Comparison of ENCODE assay signal across 20 cellular contexts in genomic region chr15:62588930-62589655, GRCh38.
A peak's percentile ranks its signal among the peaks of the same experiment; 100 is the strongest.
DNase-seq lines count a peak whose midpoint lies in the region; ATAC-seq, FAIRE-seq and TF ChIP-seq lines count a peak whose summit lies in the region.
"Had no signal": no experiment of that assay in that cellular context is flagged by ENCODE, and none has a peak within 500 bp of the region (broad histone marks: within the 10 kb centered on the region; RNA-seq: fewer than 3 reads in every experiment).

No MANE protein-coding gene starts in this region.

- H3K4me3 ChIP-seq in mucosa of descending colon (no peak overlapping the region), suprapubic skin (no peak overlapping the region)
- H3K4me3 ChIP-seq: left ventricle myocardium inferior, right atrium auricular region had no signal

- no peaks in the 10 kb centered on the region for H3K27me3 ChIP-seq in suprapubic skin
- H3K27me3 ChIP-seq: right atrium auricular region had no signal

- no peak overlapping the region for H3K27ac ChIP-seq in suprapubic skin
- H3K27ac ChIP-seq: left ventricle myocardium inferior, right atrium auricular region had no signal

- H3K4me1 ChIP-seq in mucosa of descending colon (ENCODE audit: low read depth), result peaks cover 19% of the 10 kb centered on the region
- peaks cover 9% of the 10 kb centered on the region for H3K4me1 ChIP-seq in suprapubic skin

- TF ChIP-seq POLR2A in suprapubic skin (IDR thresholded peaks at IDR 0.05), result no peak

- TF ChIP-seq CTCF in mucosa of descending colon (IDR thresholded peaks at IDR 0.05) (no peak), suprapubic skin (IDR thresholded peaks at IDR 0.05) (no peak)

- DNase-seq in AG08395 (ENCODE audit: low spot score) (peak; percentile 32), LHCN-M2 (ENCODE audit: low read depth) (peak; percentile 38), mucosa of descending colon (no peak), G401 (ENCODE audit: low spot score) (no peak), NCI-H187 treated with DMSO at 0.1 percent for 48 hours (lab: John Stamatoyannopoulos, UW) (no peak), suprapubic skin (ENCODE audit: low spot score in 2 of 2) (no peak)
- no peak for DNase-seq in activated CD4-positive, alpha-beta T cell treated with anti-CD3 and anti-CD28 coated beads, Interleukin-2, amount 50 U/mL, for 1 hour
- DNase-seq: activated B cell treated with CpG ODN at 0.5 μM for 24 hours; activated CD8-positive, alpha-beta T cell treated with anti-CD3 and anti-CD28 coated beads, Interleukin-2, amount 10 ng/mL, durations not matched to agents 7 days and 5 days; activated naive CD8-positive, alpha-beta T cell treated with anti-CD3 and anti-CD28 coated beads, Interleukin-2, amount 10 ng/mL, durations not matched to agents 7 days and 5 days; activated T-cell treated with anti-CD3 and anti-CD28 coated beads, Interleukin-2, amount 50 U/mL, for 48 hours; DND-41; HCEC 1CT; left ventricle myocardium inferior; NCI-H526; SHP77; stimulated activated naive CD4-positive, alpha-beta T cell; T-helper 2 cell had no signal

- peak; percentile 76 for ATAC-seq in mucosa of descending colon
- ATAC-seq: activated CD8-positive, alpha-beta T cell treated with anti-CD3 and anti-CD28 coated beads, Interleukin-2, amount 10 ng/mL, durations not matched to agents 7 days and 5 days had no signal

- H3K36me3 ChIP-seq in mucosa of descending colon (ENCODE audit: low read depth) (no peaks in the 10 kb centered on the region), suprapubic skin (no peaks in the 10 kb centered on the region)
- H3K36me3 ChIP-seq: right atrium auricular region had no signal

- intact Hi-C loops in mucosa of descending colon (cut with DNase I, micrococcal nuclease), result no loop called here

- 95% methylated on average over 5 of the region's 5 CpGs for WGBS in suprapubic skin

- no peak for TF ChIP-seq EP300 in suprapubic skin (IDR thresholded peaks at IDR 0.05)

- H3K9me3 ChIP-seq in mucosa of descending colon (no peaks in the 10 kb centered on the region), suprapubic skin (no peaks in the 10 kb centered on the region)
- H3K9me3 ChIP-seq: left ventricle myocardium inferior, right atrium auricular region had no signal

- FAIRE-seq in endometrium (lab: Jason Lieb, UNC), result peak; percentile 37

- in situ Hi-C loops in G401 (cut with HindIII; ENCODE audit: low sequenced_read_pairs), result no loop called here

Comparison
In these comparisons a context has a peak if more than half of its experiments do, and no peak if none do; other contexts are left out.
1. DNase-seq: peak in AG08395 (single experiment) and LHCN-M2 (single experiment); none in mucosa of descending colon (0 of 3), G401 (single experiment), activated CD4-positive, alpha-beta T cell treated with anti-CD3 and anti-CD28 coated beads, Interleukin-2, amount 50 U/mL, for 1 hour (single experiment), NCI-H187 treated with DMSO at 0.1 percent for 48 hours (single experiment) and suprapubic skin (0 of 2).